32 cellular contexts compared by ENCODE assay signal in genomic region chr11:108813086-108813485, GRCh38.
"Had no signal": no experiment of that assay in that cellular context is flagged by ENCODE, and none has a peak within 500 bp of the region (broad histone marks: within the 10 kb centered on the region; RNA-seq: fewer than 3 reads in every experiment).

No MANE protein-coding gene starts in this region.

- H3K27ac ChIP-seq: adrenal gland, body of pancreas, colonic mucosa, esophagus muscularis mucosa, foreskin keratinocyte, gastrocnemius medialis, heart left ventricle, WERI-Rb-1 had no signal

- H3K36me3 ChIP-seq: adrenal gland, colonic mucosa, esophagus muscularis mucosa, gastrocnemius medialis, heart left ventricle, WERI-Rb-1 had no signal

- H3K4me1 Mint-ChIP-seq: activated naive CD8-positive, alpha-beta T cell treated with anti-CD3 and anti-CD28 coated beads, Interleukin-2, amount 50 U/mL, for 24 hours had no signal

- H3K9me3 ChIP-seq: adrenal gland, body of pancreas, colonic mucosa, esophagus muscularis mucosa, gastrocnemius medialis, heart left ventricle had no signal

- H3K27me3 Mint-ChIP-seq: activated B cell treated with CpG ODN at 0.5 μM for 24 hours; activated CD8-positive, alpha-beta T cell treated with anti-CD3 and anti-CD28 coated beads for 36 hours; activated naive CD4-positive, alpha-beta T cell treated with anti-CD3 and anti-CD28 coated beads, Interleukin-2, amount 50 U/mL, for 24 hours; activated naive CD8-positive, alpha-beta T cell treated with anti-CD3 and anti-CD28 coated beads for 36 hours; activated naive CD8-positive, alpha-beta T cell treated with anti-CD3 and anti-CD28 coated beads, Interleukin-2, amount 50 U/mL, for 24 hours; activated T-helper 17 cell treated with anti-CD3 and anti-CD28 coated beads, Interleukin-2, amount 50 U/mL, for 72 hours; T-helper 17 cell had no signal

- H3K4me3 Mint-ChIP-seq: activated B cell treated with CpG ODN at 0.5 μM for 24 hours; activated CD8-positive, alpha-beta T cell treated with anti-CD3 and anti-CD28 coated beads for 36 hours; activated naive CD4-positive, alpha-beta T cell treated with anti-CD3 and anti-CD28 coated beads for 36 hours; activated naive CD4-positive, alpha-beta T cell treated with anti-CD3 and anti-CD28 coated beads, Interleukin-2, amount 50 U/mL, for 24 hours; activated naive CD8-positive, alpha-beta T cell treated with anti-CD3 and anti-CD28 coated beads for 36 hours; activated naive CD8-positive, alpha-beta T cell treated with anti-CD3 and anti-CD28 coated beads, Interleukin-2, amount 50 U/mL, for 24 hours; activated T-cell treated with anti-CD3 and anti-CD28 coated beads, Interleukin-2, amount 50 U/mL, for 4 hours; activated T-helper 17 cell treated with anti-CD3 and anti-CD28 coated beads, Interleukin-2, amount 50 U/mL, for 72 hours; endodermal cell; T-helper 17 cell; T-helper 2 cell treated with Interferon-gamma antibody and Interleukin-4, amounts not matched to agents 5 μg/mL and 100 μg/mL, for 36 hours had no signal

- H3K27me3 ChIP-seq: adrenal gland, body of pancreas, colonic mucosa, esophagus muscularis mucosa, foreskin keratinocyte, gastrocnemius medialis, heart left ventricle had no signal

- H3K9me3 Mint-ChIP-seq: activated B cell treated with CpG ODN at 0.5 μM for 24 hours; activated CD8-positive, alpha-beta T cell treated with anti-CD3 and anti-CD28 coated beads for 36 hours; activated naive CD4-positive, alpha-beta T cell treated with anti-CD3 and anti-CD28 coated beads for 36 hours; activated naive CD4-positive, alpha-beta T cell treated with anti-CD3 and anti-CD28 coated beads, Interleukin-2, amount 50 U/mL, for 24 hours; activated naive CD8-positive, alpha-beta T cell treated with anti-CD3 and anti-CD28 coated beads, Interleukin-2, amount 50 U/mL, for 24 hours; activated T-cell treated with anti-CD3 and anti-CD28 coated beads, Interleukin-2, amount 50 U/mL, for 4 hours; endodermal cell; T-helper 2 cell treated with Interferon-gamma antibody and Interleukin-4, amounts not matched to agents 5 μg/mL and 100 μg/mL, for 36 hours had no signal

- H3K4me3 ChIP-seq: adrenal gland, body of pancreas, colonic mucosa, esophagus muscularis mucosa, gastrocnemius medialis, heart left ventricle had no signal

- H3K27ac Mint-ChIP-seq: activated B cell treated with CpG ODN at 0.5 μM for 24 hours; activated CD8-positive, alpha-beta T cell treated with anti-CD3 and anti-CD28 coated beads for 36 hours; activated naive CD4-positive, alpha-beta T cell treated with anti-CD3 and anti-CD28 coated beads for 36 hours; activated naive CD4-positive, alpha-beta T cell treated with anti-CD3 and anti-CD28 coated beads, Interleukin-2, amount 50 U/mL, for 24 hours; activated naive CD8-positive, alpha-beta T cell treated with anti-CD3 and anti-CD28 coated beads for 36 hours; activated naive CD8-positive, alpha-beta T cell treated with anti-CD3 and anti-CD28 coated beads, Interleukin-2, amount 50 U/mL, for 24 hours; activated T-helper 17 cell treated with anti-CD3 and anti-CD28 coated beads, Interleukin-2, amount 50 U/mL, for 72 hours; endodermal cell; T-helper 17 cell; T-helper 2 cell treated with Interferon-gamma antibody and Interleukin-4, amounts not matched to agents 5 μg/mL and 100 μg/mL, for 36 hours had no signal

- ATAC-seq: activated CD4-positive, CD25-positive, alpha-beta regulatory T cell treated with anti-CD3 and anti-CD28 coated beads, Interleukin-2, amount 50 U/mL, for 24 hours; activated CD8-positive, alpha-beta T cell treated with anti-CD3 and anti-CD28 coated beads for 36 hours; activated naive CD8-positive, alpha-beta T cell treated with anti-CD3 and anti-CD28 coated beads, Interleukin-2, amount 50 U/mL, for 24 hours; activated T-cell treated with anti-CD3 and anti-CD28 coated beads, Interleukin-2, amount 50 U/mL, for 4 hours; activated T-helper 17 cell treated with anti-CD3 and anti-CD28 coated beads, Interleukin-2, amount 50 U/mL, for 72 hours; body of pancreas; foreskin keratinocyte; gastrocnemius medialis; heart left ventricle; T-helper 17 cell had no signal

- DNase-seq: activated B cell treated with CpG ODN at 0.5 μM for 24 hours; activated CD4-positive, alpha-beta T cell treated with anti-CD3 and anti-CD28 coated beads for 48 hours; activated CD4-positive, alpha-beta T cell treated with anti-CD3 and anti-CD28 coated beads, Interleukin-2, amount 50 U/mL, for 1 hour; activated CD4-positive, alpha-beta T cell treated with anti-CD3 and anti-CD28 coated beads, Interleukin-2, amount 50 U/mL, for 48 hours; activated CD8-positive, alpha-beta memory T cell treated with anti-CD3 and anti-CD28 coated beads for 24 hours; activated CD8-positive, alpha-beta T cell treated with anti-CD3 and anti-CD28 coated beads for 36 hours; activated effector memory CD4-positive, alpha-beta T cell treated with Interleukin-2 at 50 U/mL for 16 hours; activated naive CD4-positive, alpha-beta T cell treated with anti-CD3 and anti-CD28 coated beads for 36 hours; activated naive CD8-positive, alpha-beta T cell treated with anti-CD3 and anti-CD28 coated beads for 36 hours; activated naive CD8-positive, alpha-beta T cell treated with anti-CD3 and anti-CD28 coated beads, Interleukin-2, amount 50 U/mL, for 24 hours; activated T-cell treated with anti-CD3 and anti-CD28 coated beads, Interleukin-2, amount 50 U/mL, for 4 hours; adrenal gland; amygdala; aorta; body of pancreas; caudate nucleus; colonic mucosa; effector memory CD4-positive, alpha-beta T cell; endodermal cell; erythroblast; foreskin keratinocyte; gastrocnemius medialis; glutamatergic neuron; heart left ventricle; T-helper 17 cell; T1000; WERI-Rb-1 had no signal

- H3K4me1 ChIP-seq: adrenal gland, colonic mucosa, esophagus muscularis mucosa, foreskin keratinocyte, gastrocnemius medialis, heart left ventricle had no signal
